Comparison of ENCODE assay signal across 20 cellular contexts in the genomic region with DNA sequence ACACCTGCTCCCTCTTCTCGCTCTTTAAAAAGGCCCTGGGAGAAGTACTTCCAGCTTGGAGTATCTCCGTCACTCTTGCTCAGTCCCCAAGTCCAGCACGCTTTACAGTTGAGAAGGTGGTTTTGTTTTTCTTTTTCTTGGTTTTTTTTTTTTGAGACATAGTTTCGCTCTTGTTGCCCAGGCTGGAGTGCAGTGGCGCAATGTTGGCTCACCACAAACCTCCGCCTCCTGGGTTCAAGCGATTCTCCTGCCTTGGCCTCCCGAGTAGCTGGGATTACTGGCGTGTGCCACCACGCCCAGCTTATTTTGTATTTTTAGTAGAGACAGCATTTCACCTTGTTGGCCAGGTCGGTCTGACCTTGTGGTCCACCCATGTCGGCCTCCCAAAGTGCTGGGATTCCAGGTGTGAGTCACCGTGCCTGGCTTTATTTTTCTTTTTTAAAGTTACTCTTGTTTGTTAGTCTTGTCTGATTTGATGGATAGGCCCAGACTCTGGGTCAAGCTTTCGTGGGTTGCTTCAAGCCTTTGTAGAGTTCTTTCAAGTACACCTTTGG. TPM values are rescaled to one million over a fixed set of nuclear protein-coding genes. Genes with fewer than 3 reads are reported as not detected.
A peak's percentile ranks its signal among the peaks of the same experiment; 100 is the strongest.
DNase-seq lines count a peak whose midpoint lies in the region; ATAC-seq and TF ChIP-seq lines count a peak whose summit lies in the region.
"Had no signal": no experiment of that assay in that cellular context is flagged by ENCODE, and none has a peak within 500 bp of the region (broad histone marks: within the 10 kb centered on the region; RNA-seq: fewer than 3 reads in every experiment).

No MANE protein-coding gene starts in this region.

- TF ChIP-seq CTCF in GM23338 (conservative IDR thresholded peaks at IDR 0.05; ENCODE audit: low read depth in 2 of 2) (no peak), PC-9 (conservative IDR thresholded peaks at IDR 0.05) (no peak), osteocyte (IDR thresholded peaks at IDR 0.05) (no peak)

- ATAC-seq in GM23338 = no peak
- no peak for ATAC-seq in GM19395 (IDR thresholded peaks at IDR 0.05; ENCODE audit: unreplicated experiment)
- ATAC-seq: CD8-positive, alpha-beta T cell had no signal

- H3K4me1 ChIP-seq in GM23338 (ENCODE audit: insufficient read depth) (no peaks in the 10 kb centered on the region), PC-9 (replicated peaks; ENCODE audit: insufficient read depth) (peaks cover 24% of the 10 kb centered on the region)
- H3K4me1 ChIP-seq: BE2C, SJCRH30 had no signal

- DNase-seq in GM23338 (ENCODE audit: low spot score) (no peak), MV-4-11 (lab: John Stamatoyannopoulos, UW) (peak; percentile 85), PC-9 (peak; percentile 14 to 41), osteocyte (ENCODE audit: extremely low spot score, unreplicated experiment) (peak; percentile 34), putamen (ENCODE audit: low spot score) (no peak)
- no peak for DNase-seq in activated naive CD4-positive, alpha-beta T cell treated with anti-CD3 and anti-CD28 coated beads, Interleukin-2, amount 10 ng/mL, durations not matched to agents 7 days and 5 days
- DNase-seq: BE2C; CD8-positive, alpha-beta T cell; DMS79 treated with DMSO at 0.1 percent for 48 hours; HCEC 1CT; NCI-H1105 treated with DMSO at 0.1 percent for 48 hours; NCI-H1694 treated with DMSO at 0.1 percent for 48 hours; NCI-H2107; NCI-H2227 treated with DMSO at 0.1 percent for 48 hours; NCI-H524 treated with DMSO at 0.1 percent for 48 hours; SJCRH30; SW 1271 had no signal

- H3K4me3 Mint-ChIP-seq in GM23338 = no peak overlapping the region
- no peak overlapping the region for H3K4me3 Mint-ChIP-seq in osteocyte (ENCODE audit: unreplicated experiment)
- H3K4me3 Mint-ChIP-seq in activated naive CD4-positive, alpha-beta T cell treated with anti-CD3 and anti-CD28 coated beads, Interleukin-2, amount 10 ng/mL, durations not matched to agents 7 days and 5 days = no peak overlapping the region
- H3K4me3 Mint-ChIP-seq: CD8-positive, alpha-beta T cell had no signal

- H3K4me1 Mint-ChIP-seq in GM23338 = no peaks in the 10 kb centered on the region
- no peaks in the 10 kb centered on the region for H3K4me1 Mint-ChIP-seq in osteocyte (ENCODE audit: unreplicated experiment)
- H3K4me1 Mint-ChIP-seq in activated naive CD4-positive, alpha-beta T cell treated with anti-CD3 and anti-CD28 coated beads, Interleukin-2, amount 10 ng/mL, durations not matched to agents 7 days and 5 days = peaks cover 3% of the 10 kb centered on the region

- H3K9me3 ChIP-seq in PC-9 (ENCODE audit: insufficient read depth, low read depth) = no peaks in the 10 kb centered on the region
- H3K9me3 ChIP-seq: BE2C, SJCRH30 had no signal

- H3K27ac Mint-ChIP-seq in GM23338 (no peak overlapping the region; the same call in 1 of the 2 replicates), osteocyte (ENCODE audit: unreplicated experiment) (no peak overlapping the region)
- H3K27ac Mint-ChIP-seq in activated naive CD4-positive, alpha-beta T cell treated with anti-CD3 and anti-CD28 coated beads, Interleukin-2, amount 10 ng/mL, durations not matched to agents 7 days and 5 days = no peak overlapping the region
- H3K27ac Mint-ChIP-seq: CD8-positive, alpha-beta T cell had no signal

- H4K20me1 ChIP-seq in GM23338 (replicated peaks; ENCODE audit: insufficient read depth) = no peaks in the 10 kb centered on the region
- H4K20me1 ChIP-seq in PC-9 (ENCODE audit: insufficient read depth) = no peaks in the 10 kb centered on the region

- POLR2A ChIA-PET in PC-9 (lab: Charles Lee; ENCODE audit: unreplicated experiment) = interaction anchor here (0.6 to 0.7 kb wide), 2 partner anchors 114 to 311 kb away, joined by 4 to 33 read pairs; no protein-coding TSS in a partner anchor

- no TSS peak for BruUV-seq in PC-9 (replicated peaks; lab: Mats Ljungman, UMichigan)

- CTCF ChIA-PET in PC-9 (lab: Charles Lee) = interaction anchor here (0.7 kb wide), 2 partner anchors 53 to 529 kb away, joined by 3 read pairs; no protein-coding TSS in a partner anchor
- CTCF ChIA-PET in activated naive CD4-positive, alpha-beta T cell treated with anti-CD3 and anti-CD28 coated beads, Interleukin-2, amount 10 ng/mL, durations not matched to agents 7 days and 5 days (lab: Charles Lee) = no interaction called here

- H3K27me3 Mint-ChIP-seq in GM23338 (ENCODE audit: insufficient read depth, low read depth, poor library complexity) = no peaks in the 10 kb centered on the region
- peaks cover 27% of the 10 kb centered on the region for H3K27me3 Mint-ChIP-seq in osteocyte (ENCODE audit: unreplicated experiment)
- H3K27me3 Mint-ChIP-seq in activated naive CD4-positive, alpha-beta T cell treated with anti-CD3 and anti-CD28 coated beads, Interleukin-2, amount 10 ng/mL, durations not matched to agents 7 days and 5 days = peaks cover 11% of the 10 kb centered on the region

- H3K4me3 ChIP-seq in GM23338 = no peak overlapping the region
- no peak overlapping the region for H3K4me3 ChIP-seq in PC-9
- H3K4me3 ChIP-seq: SJCRH30 had no signal

- H3K36me3 Mint-ChIP-seq in GM23338 (ENCODE audit: low read depth) (no peaks in the 10 kb centered on the region), osteocyte (ENCODE audit: unreplicated experiment) (no peaks in the 10 kb centered on the region)
- H3K36me3 Mint-ChIP-seq in activated naive CD4-positive, alpha-beta T cell treated with anti-CD3 and anti-CD28 coated beads, Interleukin-2, amount 10 ng/mL, durations not matched to agents 7 days and 5 days = no peaks in the 10 kb centered on the region
- H3K36me3 Mint-ChIP-seq: CD8-positive, alpha-beta T cell had no signal

- no peaks in the 10 kb centered on the region for H3K36me3 ChIP-seq in GM23338 (ENCODE audit: insufficient read depth)
- no peaks in the 10 kb centered on the region for H3K36me3 ChIP-seq in PC-9 (ENCODE audit: low read depth)
- H3K36me3 ChIP-seq: BE2C, SJCRH30 had no signal

- H3K79me2 ChIP-seq in GM23338 (replicated peaks; ENCODE audit: insufficient read depth) (no peaks in the 10 kb centered on the region), PC-9 (ENCODE audit: low read depth) (no peaks in the 10 kb centered on the region)

- intact Hi-C loops in PC-9 (cut with micrococcal nuclease; ENCODE audit: unreplicated experiment) = no loop called here

- H3K9me3 Mint-ChIP-seq in GM23338 (no peaks in the 10 kb centered on the region; the same call in 2 of the 3 replicates), osteocyte (ENCODE audit: unreplicated experiment) (no peaks in the 10 kb centered on the region)
- H3K9me3 Mint-ChIP-seq in activated naive CD4-positive, alpha-beta T cell treated with anti-CD3 and anti-CD28 coated beads, Interleukin-2, amount 10 ng/mL, durations not matched to agents 7 days and 5 days = no peaks in the 10 kb centered on the region
- H3K9me3 Mint-ChIP-seq: CD8-positive, alpha-beta T cell had no signal

- H3K4me2 ChIP-seq in GM23338 (no peak overlapping the region), PC-9 (no peak overlapping the region)

- H3K9me2 ChIP-seq in GM23338 (ENCODE audit: insufficient read depth) = no peaks in the 10 kb centered on the region
- H3K9me2 ChIP-seq in PC-9 (ENCODE audit: insufficient read depth) = no peaks in the 10 kb centered on the region

- H2AFZ ChIP-seq in GM23338 (peak overlapping the region; percentile 56), PC-9 (no peak overlapping the region)

- no peak overlapping the region for H3K27ac ChIP-seq in GM23338 (ENCODE audit: low read depth)
- no peak overlapping the region for H3K27ac ChIP-seq in PC-9
- H3K27ac ChIP-seq: SJCRH30 had no signal

- H3K27me3 ChIP-seq in GM23338 (ENCODE audit: insufficient read depth) (no peaks in the 10 kb centered on the region), PC-9 (ENCODE audit: insufficient read depth, low read depth) (no peaks in the 10 kb centered on the region)
- H3K27me3 ChIP-seq: BE2C had no signal

- H3F3A ChIP-seq in GM23338 (replicated peaks; ENCODE audit: low read depth) (no peaks in the 10 kb centered on the region), PC-9 (ENCODE audit: insufficient read depth, low read depth) (peaks cover 33% of the 10 kb centered on the region; the same call in 1 of the 2 replicates)

RNA-seq across cellular contexts. Expression of gene TDRD9, which starts 1.9 kb away (rescaled TPM):
- not detected in 2 replicates for total RNA-seq in GM23338 (2014; rRNA removed; shearing (Covaris generic))
- polyA plus RNA-seq in GM23338 (2016; fragmentation: Nextera tagmentation; extraction: Ambion mirVana) = 0.24 TPM in 1 of 2 replicates, not detected in the other
- total RNA-seq in PC-9 (2021) (0.15 TPM in 1 of 2 replicates, not detected in the other), osteocyte (not detected in 2 replicates)
- total RNA-seq: G401, SJCRH30 had no signal

RNA-seq across cellular contexts. Expression of gene RD3L, which starts 12.2 kb away (rescaled TPM):
- not detected in 2 replicates for total RNA-seq in GM23338 (2014; rRNA removed; shearing (Covaris generic))
- not detected in 2 replicates for polyA plus RNA-seq in GM23338 (2016; fragmentation: Nextera tagmentation; extraction: Ambion mirVana)
- total RNA-seq in PC-9 (2021) (not detected in 2 replicates), osteocyte (not detected in 2 replicates)
- total RNA-seq: CD8-positive, alpha-beta T cell; G401; SJCRH30 had no signal
- polyA plus RNA-seq: AG04450 had no signal

Comparison
In these comparisons a context has a peak if more than half of its experiments do, and no peak if none do; other contexts are left out.
1. DNase-seq: peak in MV-4-11 (single experiment), PC-9 (2 of 2) and osteocyte (single experiment); none in GM23338 (single experiment), activated naive CD4-positive, alpha-beta T cell treated with anti-CD3 and anti-CD28 coated beads, Interleukin-2, amount 10 ng/mL, durations not matched to agents 7 days and 5 days (single experiment) and putamen (single experiment).